Comparison of ENCODE assay signal across 9 cellular contexts in genomic region chr11:127493330-127493729, GRCh38.
DNase-seq lines count a peak whose midpoint lies in the region; ATAC-seq and TF ChIP-seq lines count a peak whose summit lies in the region.
"Had no signal": no experiment of that assay in that cellular context is flagged by ENCODE, and none has a peak within 500 bp of the region (broad histone marks: within the 10 kb centered on the region; RNA-seq: fewer than 3 reads in every experiment).

No MANE protein-coding gene starts in this region.

- no peak for TF ChIP-seq CTCF in activated CD8-positive, alpha-beta T cell treated with anti-CD3 and anti-CD28 coated beads for 36 hours (IDR thresholded peaks at IDR 0.05)
- TF ChIP-seq CTCF in brain microvascular endothelial cell (IDR thresholded peaks at IDR 0.05; ENCODE audit: low read depth, low read length, missing control alignments), result peak; percentile 62
- peak; percentile 46 for TF ChIP-seq CTCF in smooth muscle cell (IDR thresholded peaks at IDR 0.05; ENCODE audit: borderline replicate concordance, insufficient read depth, poor library complexity, severe bottlenecking)

- intact Hi-C loops in activated CD8-positive, alpha-beta T cell treated with anti-CD3 and anti-CD28 coated beads for 36 hours (cut with micrococcal nuclease), result no loop called here

- no peaks in the 10 kb centered on the region for H3F3A ChIP-seq in smooth muscle cell (ENCODE audit: low read depth)

- no peaks in the 10 kb centered on the region for H3K79me2 ChIP-seq in smooth muscle cell (ENCODE audit: low read depth)

- H3K9me3 ChIP-seq in smooth muscle cell (replicated peaks; ENCODE audit: low read depth), result no peaks in the 10 kb centered on the region

- no peak overlapping the region for H3K4me2 ChIP-seq in smooth muscle cell

- H4K20me1 ChIP-seq in smooth muscle cell (ENCODE audit: low read depth), result no peaks in the 10 kb centered on the region

- H3K9me3 Mint-ChIP-seq in activated CD8-positive, alpha-beta T cell treated with anti-CD3 and anti-CD28 coated beads for 36 hours, result peaks cover 5% of the 10 kb centered on the region
- H3K9me3 Mint-ChIP-seq in activated CD8-positive, alpha-beta T cell treated with anti-CD3 and anti-CD28 coated beads, Interleukin-2, amount 10 ng/mL, durations not matched to agents 7 days and 5 days (ENCODE audit: insufficient read depth), result no peaks in the 10 kb centered on the region
- peaks cover 2 to 7% of the 10 kb centered on the region in 2 donors for H3K9me3 Mint-ChIP-seq in activated T-cell treated with anti-CD3 and anti-CD28 coated beads, Interleukin-2, amount 50 U/mL, for 72 hours

- H3K36me3 Mint-ChIP-seq in activated CD8-positive, alpha-beta T cell treated with anti-CD3 and anti-CD28 coated beads for 36 hours (ENCODE audit: low read depth), result no peaks in the 10 kb centered on the region
- no peaks in the 10 kb centered on the region for H3K36me3 Mint-ChIP-seq in activated CD8-positive, alpha-beta T cell treated with anti-CD3 and anti-CD28 coated beads, Interleukin-2, amount 10 ng/mL, durations not matched to agents 7 days and 5 days (ENCODE audit: low read depth)
- no peaks in the 10 kb centered on the region for H3K36me3 Mint-ChIP-seq in activated T-cell treated with anti-CD3 and anti-CD28 coated beads, Interleukin-2, amount 50 U/mL, for 72 hours (ENCODE audit: insufficient read depth in 2 of 2)

- POLR2A ChIA-PET in activated CD8-positive, alpha-beta T cell treated with anti-CD3 and anti-CD28 coated beads for 36 hours (lab: Charles Lee), result no interaction called here
- POLR2A ChIA-PET in activated CD8-positive, alpha-beta T cell treated with anti-CD3 and anti-CD28 coated beads, Interleukin-2, amount 10 ng/mL, durations not matched to agents 7 days and 5 days (lab: Charles Lee), result no interaction called here

- no peaks in the 10 kb centered on the region for H3K4me1 Mint-ChIP-seq in activated CD8-positive, alpha-beta T cell treated with anti-CD3 and anti-CD28 coated beads for 36 hours (ENCODE audit: low read depth)
- no peaks in the 10 kb centered on the region for H3K4me1 Mint-ChIP-seq in activated CD8-positive, alpha-beta T cell treated with anti-CD3 and anti-CD28 coated beads, Interleukin-2, amount 10 ng/mL, durations not matched to agents 7 days and 5 days (ENCODE audit: low read depth)
- no peaks in the 10 kb centered on the region for H3K4me1 Mint-ChIP-seq in activated T-cell treated with anti-CD3 and anti-CD28 coated beads, Interleukin-2, amount 50 U/mL, for 72 hours (ENCODE audit: low read depth)

- H3K4me3 Mint-ChIP-seq in activated CD8-positive, alpha-beta T cell treated with anti-CD3 and anti-CD28 coated beads for 36 hours, result no peak overlapping the region
- H3K4me3 Mint-ChIP-seq in activated CD8-positive, alpha-beta T cell treated with anti-CD3 and anti-CD28 coated beads, Interleukin-2, amount 10 ng/mL, durations not matched to agents 7 days and 5 days, result no peak overlapping the region
- no peak overlapping the region for H3K4me3 Mint-ChIP-seq in activated T-cell treated with anti-CD3 and anti-CD28 coated beads, Interleukin-2, amount 50 U/mL, for 72 hours

- H3K27me3 Mint-ChIP-seq in activated CD8-positive, alpha-beta T cell treated with anti-CD3 and anti-CD28 coated beads for 36 hours, result no peaks in the 10 kb centered on the region
- H3K27me3 Mint-ChIP-seq in activated CD8-positive, alpha-beta T cell treated with anti-CD3 and anti-CD28 coated beads, Interleukin-2, amount 10 ng/mL, durations not matched to agents 7 days and 5 days (ENCODE audit: low read depth), result no peaks in the 10 kb centered on the region
- H3K27me3 Mint-ChIP-seq in activated T-cell treated with anti-CD3 and anti-CD28 coated beads, Interleukin-2, amount 50 U/mL, for 72 hours (ENCODE audit: low read depth), result no peaks in the 10 kb centered on the region

- H3K4me1 ChIP-seq in smooth muscle cell (ENCODE audit: low read depth), result no peaks in the 10 kb centered on the region

- ATAC-seq in activated CD8-positive, alpha-beta T cell treated with anti-CD3 and anti-CD28 coated beads for 36 hours, result no peak
- no peak for ATAC-seq in activated CD8-positive, alpha-beta T cell treated with anti-CD3 and anti-CD28 coated beads, Interleukin-2, amount 10 ng/mL, durations not matched to agents 7 days and 5 days
- ATAC-seq in activated T-cell treated with anti-CD3 and anti-CD28 coated beads, Interleukin-2, amount 50 U/mL, for 72 hours (replicated peaks in 1 of 2), result no peak

- H3K27me3 ChIP-seq in brain microvascular endothelial cell (replicated peaks) (no peaks in the 10 kb centered on the region), smooth muscle cell (ENCODE audit: low read depth) (no peaks in the 10 kb centered on the region)

- CTCF ChIA-PET in activated CD8-positive, alpha-beta T cell treated with anti-CD3 and anti-CD28 coated beads for 36 hours (lab: Charles Lee), result interaction anchor here (0.8 to 1.6 kb wide), 7 partner anchors 14 to 34 kb away, joined by 3 to 4 read pairs (median 3); no protein-coding TSS in a partner anchor
- CTCF ChIA-PET in activated CD8-positive, alpha-beta T cell treated with anti-CD3 and anti-CD28 coated beads, Interleukin-2, amount 10 ng/mL, durations not matched to agents 7 days and 5 days (lab: Charles Lee), result interaction anchor here (1.0 kb wide), 1 partner anchor 23 kb away, joined by 4 read pairs; no protein-coding TSS in a partner anchor

- H3K4me3 ChIP-seq in brain microvascular endothelial cell (ENCODE audit: low read depth, low read length) (no peak overlapping the region), smooth muscle cell (no peak overlapping the region)

- peak; percentile 7 for DNase-seq in activated CD8-positive, alpha-beta T cell treated with anti-CD3 and anti-CD28 coated beads for 36 hours
- DNase-seq in activated CD8-positive, alpha-beta T cell treated with anti-CD3 and anti-CD28 coated beads, Interleukin-2, amount 10 ng/mL, durations not matched to agents 7 days and 5 days, result no peak
- DNase-seq in NCI-H1417 treated with DMSO at 0.1 percent for 48 hours (lab: John Stamatoyannopoulos, UW), result peak; percentile 9
- peak; percentile 3 for DNase-seq in brain microvascular endothelial cell
- DNase-seq in smooth muscle cell (lab: John Stamatoyannopoulos, UW; ENCODE audit: unreplicated experiment), result no peak
- no peak for DNase-seq in activated T-cell treated with anti-CD3 and anti-CD28 coated beads, Interleukin-2, amount 50 U/mL, for 72 hours
- no peak for DNase-seq in activated CD8-positive, alpha-beta memory T cell treated with anti-CD3 and anti-CD28 coated beads, Interleukin-2, amount 50 U/mL, for 48 hours
- DNase-seq in activated gamma-delta T cell (lab: John Stamatoyannopoulos, UW), result no peak
- DNase-seq: NCI-H2107 had no signal

- H3K36me3 ChIP-seq in brain microvascular endothelial cell (replicated peaks) (no peaks in the 10 kb centered on the region), smooth muscle cell (ENCODE audit: low read depth) (no peaks in the 10 kb centered on the region)

- WGBS in smooth muscle cell (ENCODE audit: low lambda C conversion rate), result 74% methylated on average over 4 of the region's 4 CpGs

- H3K27ac ChIP-seq in brain microvascular endothelial cell (no peak overlapping the region), smooth muscle cell (ENCODE audit: low read depth) (no peak overlapping the region)

- H3K27ac Mint-ChIP-seq in activated CD8-positive, alpha-beta T cell treated with anti-CD3 and anti-CD28 coated beads for 36 hours, result no peak overlapping the region
- H3K27ac Mint-ChIP-seq in activated CD8-positive, alpha-beta T cell treated with anti-CD3 and anti-CD28 coated beads, Interleukin-2, amount 10 ng/mL, durations not matched to agents 7 days and 5 days, result no peak overlapping the region
- no peak overlapping the region for H3K27ac Mint-ChIP-seq in activated T-cell treated with anti-CD3 and anti-CD28 coated beads, Interleukin-2, amount 50 U/mL, for 72 hours

- in situ Hi-C loops in brain microvascular endothelial cell (cut with HindIII; ENCODE audit: low pct_ligation_motif_present, low sequenced_read_pairs), result no loop called here

- no peak overlapping the region for H3K9ac ChIP-seq in smooth muscle cell (ENCODE audit: low read depth)

- no peak overlapping the region for H2AFZ ChIP-seq in smooth muscle cell (ENCODE audit: low read depth)

Comparison
In these comparisons a context has a peak if more than half of its experiments do, and no peak if none do; other contexts are left out.
1. DNase-seq: peak in activated CD8-positive, alpha-beta T cell treated with anti-CD3 and anti-CD28 coated beads for 36 hours (single experiment), NCI-H1417 treated with DMSO at 0.1 percent for 48 hours (single experiment) and brain microvascular endothelial cell (single experiment); none in activated CD8-positive, alpha-beta T cell treated with anti-CD3 and anti-CD28 coated beads, Interleukin-2, amount 10 ng/mL, durations not matched to agents 7 days and 5 days (single experiment), smooth muscle cell (single experiment), activated T-cell treated with anti-CD3 and anti-CD28 coated beads, Interleukin-2, amount 50 U/mL, for 72 hours (0 of 2), activated CD8-positive, alpha-beta memory T cell treated with anti-CD3 and anti-CD28 coated beads, Interleukin-2, amount 50 U/mL, for 48 hours (single experiment) and activated gamma-delta T cell (single experiment).